Comparison of ENCODE assay signal across 13 cellular contexts in genomic region chr7:75045881-75046280, GRCh38. TPM values are rescaled to one million over a fixed set of nuclear protein-coding genes. Genes with fewer than 3 reads are reported as not detected.
DNase-seq lines count a peak whose midpoint lies in the region; ATAC-seq, FAIRE-seq and TF ChIP-seq lines count a peak whose summit lies in the region.
"Had no signal": no experiment of that assay in that cellular context is flagged by ENCODE, and none has a peak within 500 bp of the region (broad histone marks: within the 10 kb centered on the region; RNA-seq: fewer than 3 reads in every experiment).

No MANE protein-coding gene starts in this region.

- H3K36me3 ChIP-seq in HEK293 (ENCODE audit: control insufficient read depth in 2 of 2, insufficient read depth in 1 of 2, low read length in 2 of 2) (peaks cover 7 to 37% of the 10 kb centered on the region in 2 experiments; a peak in 2 of 3 replicates), ascending aorta (peaks cover 7 to 41% of the 10 kb centered on the region in 2 donors), osteoblast (ENCODE audit: insufficient read depth, low read length) (peaks cover 33% of the 10 kb centered on the region), kidney (ENCODE audit: control insufficient read depth in 1 of 2, insufficient read depth in 2 of 2, low read length in 2 of 2) (peaks cover 2 to 13% of the 10 kb centered on the region in 2 donors)

- H3K4me3 ChIP-seq in AG04450 (ENCODE audit: low read depth, low read length), result no peak overlapping the region
- H3K4me3 ChIP-seq in HEK293 (ENCODE audit: low read depth, low read length), result no peak overlapping the region
- H3K4me3 ChIP-seq in ascending aorta, result peak overlapping the region in 1 of 2 donors; percentile 29
- no peak overlapping the region for H3K4me3 ChIP-seq in osteoblast (ENCODE audit: insufficient read depth, low read length)
- H3K4me3 ChIP-seq in kidney (ENCODE audit: low read length in 2 of 2), result no peak overlapping the region
- H3K4me3 ChIP-seq: HAP-1, K562 had no signal

- peak overlapping the region; percentile 21 for H3K27ac ChIP-seq in AG04450 (ENCODE audit: low read depth, low read length)
- 0 out of 2 replicates have a peak overlapping the region, but pooled peaks have one; percentile 14 for H3K27ac ChIP-seq in HEK293 (ENCODE audit: extremely low read depth, low read depth, low read length)
- peak overlapping the region; percentile 68 to 70 for H3K27ac ChIP-seq in ascending aorta
- no peak overlapping the region for H3K27ac ChIP-seq in osteoblast (ENCODE audit: low read depth, low read length)
- no peak overlapping the region for H3K27ac ChIP-seq in kidney (ENCODE audit: low read depth in 2 of 2, low read length in 2 of 2)
- H3K27ac ChIP-seq: C4-2B, parathyroid adenoma had no signal

- no peak overlapping the region for H2AFZ ChIP-seq in osteoblast (ENCODE audit: low read length)

- TF ChIP-seq CTCF in AG04450 (IDR thresholded peaks at IDR 0.05; ENCODE audit: low read depth, low read length) (no peak), HEK293 (tag by site-specific recombination; IDR thresholded peaks at IDR 0.05) (no peak), ascending aorta (IDR thresholded peaks at IDR 0.05) (no peak), osteoblast (IDR thresholded peaks at IDR 0.05; ENCODE audit: extremely low read depth, low read depth, low read length) (no peak), kidney (IDR thresholded peaks at IDR 0.05; ENCODE audit: borderline replicate concordance, extremely low read depth, insufficient read depth) (no peak)

- H3K4me1 ChIP-seq in HEK293 (ENCODE audit: control insufficient read depth, insufficient read depth, low read length) (no peaks in the 10 kb centered on the region), ascending aorta (peaks cover 8 to 23% of the 10 kb centered on the region in 2 donors), osteoblast (ENCODE audit: insufficient read depth, low read length) (peaks cover 19% of the 10 kb centered on the region), kidney (ENCODE audit: control insufficient read depth in 1 of 2, insufficient read depth in 1 of 2, low read depth in 1 of 2, low read length in 2 of 2) (no peaks in the 10 kb centered on the region)
- H3K4me1 ChIP-seq: HAP-1, parathyroid adenoma had no signal

- intact Hi-C loops in ascending aorta (cut with DNase I), result loop anchor here (5.0 kb wide), 1 partner anchor 629 kb away; no protein-coding TSS in a partner anchor
- intact Hi-C loops in kidney (cut with DNase I), result no loop called here

- H4K20me1 ChIP-seq in osteoblast (ENCODE audit: insufficient read depth, low read length), result peaks cover 2% of the 10 kb centered on the region

- POLR2A ChIA-PET in AG04450 (lab: Yijun Ruan, JAX), result interaction anchor here (1.0 kb wide), 1 partner anchor 8 kb away, joined by 3 read pairs; no protein-coding TSS in a partner anchor
- POLR2A ChIA-PET in HEK293 (lab: Yijun Ruan, JAX), result no interaction called here

- DNase-seq in AG04450 (ENCODE audit: low read depth, low spot score) (no peak), ascending aorta (ENCODE audit: low spot score in 2 of 2) (no peak), osteoblast (ENCODE audit: insufficient read length, low spot score, missing footprints) (peak; percentile 31), kidney (no peak)
- DNase-seq: natural killer cell had no signal

- peaks cover 3% of the 10 kb centered on the region for H3K79me2 ChIP-seq in osteoblast (ENCODE audit: insufficient read depth, low read length)
- H3K79me2 ChIP-seq: parathyroid adenoma had no signal

- no peaks in the 10 kb centered on the region for H3K27me3 ChIP-seq in AG04450 (ENCODE audit: control insufficient read depth, insufficient read depth, low read length)
- H3K27me3 ChIP-seq in ascending aorta, result no peaks in the 10 kb centered on the region
- no peaks in the 10 kb centered on the region for H3K27me3 ChIP-seq in osteoblast (ENCODE audit: insufficient read depth, low read length)

- ATAC-seq in GM18861 (IDR thresholded peaks at IDR 0.05; ENCODE audit: unreplicated experiment), result no peak
- no peak for ATAC-seq in GM18858 (IDR thresholded peaks at IDR 0.05; ENCODE audit: unreplicated experiment)
- no peak for ATAC-seq in GM19463 (IDR thresholded peaks at IDR 0.05; ENCODE audit: unreplicated experiment)

- no peak overlapping the region for H3K4me2 ChIP-seq in osteoblast (ENCODE audit: insufficient read depth, low read length)

- H3K9me3 ChIP-seq in AG04450 (ENCODE audit: control insufficient read depth, insufficient read depth, low read length), result no peaks in the 10 kb centered on the region; the same call in 1 of the 2 replicates
- no peaks in the 10 kb centered on the region for H3K9me3 ChIP-seq in HEK293 (ENCODE audit: control insufficient read depth, insufficient read depth, low read depth, low read length)
- H3K9me3 ChIP-seq in ascending aorta, result no peaks in the 10 kb centered on the region
- H3K9me3 ChIP-seq in osteoblast (ENCODE audit: low read depth, low read length), result no peaks in the 10 kb centered on the region
- H3K9me3 ChIP-seq in kidney (ENCODE audit: control insufficient read depth in 1 of 2, low read length in 2 of 2), result no peaks in the 10 kb centered on the region
- H3K9me3 ChIP-seq: HAP-1 had no signal

- CTCF ChIA-PET in AG04450 (lab: Charles Lee), result interaction anchor here (0.7 to 1.5 kb wide), 2 partner anchors 9 to 12 kb away, joined by 3 to 4 read pairs; no protein-coding TSS in a partner anchor
- CTCF ChIA-PET in HEK293 (lab: Yijun Ruan, JAX), result interaction anchor here (0.7 to 1.1 kb wide), 5 partner anchors 10 to 656 kb away, joined by 3 to 4 read pairs (median 3); no protein-coding TSS in a partner anchor

- no peak for FAIRE-seq in kidney (lab: Jason Lieb, UNC)

- no peak overlapping the region for H3K9ac ChIP-seq in kidney (ENCODE audit: low read length in 2 of 2)
- H3K9ac ChIP-seq: parathyroid adenoma had no signal

TF ChIP-seq in HEK293, 187 proteins besides CTCF, POLR2A, EP300 and RAD21 (continues in another document):
- TF ChIP-seq HIC1 (tag by site-specific recombination; IDR thresholded peaks at IDR 0.05) (no peak), ZNF148 (tag by site-specific recombination; IDR thresholded peaks at IDR 0.05; ENCODE audit: borderline replicate concordance) (no peak), ZBTB17 (tag by site-specific recombination; IDR thresholded peaks at IDR 0.05) (no peak), ZNF248 (tag by site-specific recombination; IDR thresholded peaks at IDR 0.05) (no peak), EGR2 (tag by site-specific recombination; IDR thresholded peaks at IDR 0.05; ENCODE audit: low read depth) (no peak), ATF2 (tag by site-specific recombination; IDR thresholded peaks at IDR 0.05; ENCODE audit: low read depth) (no peak), YY2 (tag by site-specific recombination; IDR thresholded peaks at IDR 0.05) (no peak), ZNF133 (tag by site-specific recombination; IDR thresholded peaks at IDR 0.05) (no peak)

RNA-seq across cellular contexts. Expression of gene RCC1L, which starts 27.7 kb away (rescaled TPM):
- polyA plus RNA-seq in AG04450 (2011; rRNA removed), result 56.1 and 59.1 TPM in 2 replicates
- polyA minus RNA-seq in AG04450 (2011; rRNA and poly(A)+ RNA removed), result 28.7 and 32.9 TPM in 2 replicates
- total RNA-seq in ascending aorta, result 25.2 TPM
- 42.7 and 46.0 TPM in 2 replicates for total RNA-seq in osteoblast
- total RNA-seq in kidney, result 37.0 TPM
- polyA plus RNA-seq in kidney (ENCODE audit: insufficient read depth, low read depth, low replicate concordance), result 52.3 TPM

RNA-seq across cellular contexts. Expression of gene GTF2IRD2B, which starts 46.5 kb away (rescaled TPM):
- 22.0 and 23.6 TPM in 2 replicates for polyA plus RNA-seq in AG04450 (2011; rRNA removed)
- 19.2 and 28.8 TPM in 2 replicates for polyA minus RNA-seq in AG04450 (2011; rRNA and poly(A)+ RNA removed)
- 38.4 TPM for total RNA-seq in ascending aorta
- total RNA-seq in osteoblast, result 30.1 and 30.4 TPM in 2 replicates
- total RNA-seq in kidney, result 59.9 TPM
- 17.5 TPM for polyA plus RNA-seq in kidney (ENCODE audit: insufficient read depth, low read depth, low replicate concordance)

Comparison
In these comparisons a context has a peak if more than half of its experiments do, and no peak if none do; other contexts are left out.
1. H3K27ac ChIP-seq: peak in AG04450 (single experiment), HEK293 (single experiment) and ascending aorta (2 of 2); none in osteoblast (single experiment) and kidney (0 of 2).